In genomic region chr19:35140898-35141626, GRCh38 we compare ENCODE assay signal across 8 cellular contexts. TPM values are rescaled to one million over a fixed set of nuclear protein-coding genes. Genes with fewer than 3 reads are reported as not detected.
DNase-seq lines count a peak whose midpoint lies in the region; ATAC-seq lines count a peak whose summit lies in the region.

No MANE protein-coding gene starts in this region.

- no peaks in the 10 kb centered on the region for H3K9me3 ChIP-seq in BLaER1 treated with 17β-estradiol and CSF1 and Interleukin-3, amounts not matched to agents 10 nM and 100 nM (replicated peaks in 1 of 11)
- H3K9me3 ChIP-seq in MG63 = no peaks in the 10 kb centered on the region
- no peaks in the 10 kb centered on the region for H3K9me3 ChIP-seq in right cardiac atrium (ENCODE audit: control insufficient read depth, low read length)

- intact Hi-C loops in right cardiac atrium (cut with DNase I) = no loop called here

- peak; percentile 83 for DNase-seq in MG63
- DNase-seq in T-helper 22 cell (ENCODE audit: low read depth) = peak; percentile 92
- DNase-seq in right cardiac atrium = peak; percentile 95 to 98 (median 98)
- DNase-seq in pulmonary artery endothelial cell (ENCODE audit: low read depth, low spot score) = peak; percentile 57
- DNase-seq in ureter (ENCODE audit: low spot score) = peak; percentile 96

- peak; percentile 57 for ATAC-seq in GM21381 (IDR thresholded peaks at IDR 0.05; ENCODE audit: unreplicated experiment)
- ATAC-seq in right cardiac atrium = peak; percentile 72 to 85

- H3K36me3 ChIP-seq in BLaER1 treated with 17β-estradiol and CSF1 and Interleukin-3, amounts not matched to agents 10 nM and 100 nM = no peaks in the 10 kb centered on the region
- H3K36me3 ChIP-seq in MG63 = no peaks in the 10 kb centered on the region

- peak overlapping the region in 2 of 11 experiments; percentile 29 to 52; a peak in 4 of 22 replicates for H3K9ac ChIP-seq in BLaER1 treated with 17β-estradiol and CSF1 and Interleukin-3, amounts not matched to agents 10 nM and 100 nM

- peaks cover 27 to 89% (median 86%) of the 10 kb centered on the region in 10 experiments for H3K4me1 ChIP-seq in BLaER1 treated with 17β-estradiol and CSF1 and Interleukin-3, amounts not matched to agents 10 nM and 100 nM
- H3K4me1 ChIP-seq in right cardiac atrium (ENCODE audit: control insufficient read depth, insufficient read depth, low read length) = no peaks in the 10 kb centered on the region

- H3K27ac ChIP-seq in BLaER1 treated with 17β-estradiol and CSF1 and Interleukin-3, amounts not matched to agents 10 nM and 100 nM = peak overlapping the region in 1 of 11 experiments; percentile 29; a peak in 2 of 22 replicates
- peak overlapping the region; percentile 95 for H3K27ac ChIP-seq in angular gyrus (ENCODE audit: low read depth, low read length)
- peak overlapping the region; percentile 55 for H3K27ac ChIP-seq in right cardiac atrium (ENCODE audit: low read length)

- peaks cover 9 to 36% (median 22%) of the 10 kb centered on the region in 11 experiments; a peak in 20 of 22 replicates for H3K27me3 ChIP-seq in BLaER1 treated with 17β-estradiol and CSF1 and Interleukin-3, amounts not matched to agents 10 nM and 100 nM
- no peaks in the 10 kb centered on the region for H3K27me3 ChIP-seq in MG63
- H3K27me3 ChIP-seq in right cardiac atrium (ENCODE audit: control insufficient read depth, insufficient read depth) = no peaks in the 10 kb centered on the region

- peaks cover 0 to 5% (median 0%) of the 10 kb centered on the region in 11 experiments; a peak in 2 of 22 replicates for H4K20me1 ChIP-seq in BLaER1 treated with 17β-estradiol and CSF1 and Interleukin-3, amounts not matched to agents 10 nM and 100 nM

- peak overlapping the region in 7 of 10 experiments; percentile 7 to 59 (median 37); a peak in 9 of 20 replicates for H3K4me3 ChIP-seq in BLaER1 treated with 17β-estradiol and CSF1 and Interleukin-3, amounts not matched to agents 10 nM and 100 nM
- no peak overlapping the region for H3K4me3 ChIP-seq in MG63
- peak overlapping the region; percentile 37 for H3K4me3 ChIP-seq in right cardiac atrium (ENCODE audit: low read length)

- H3K4me2 ChIP-seq in BLaER1 treated with 17β-estradiol and CSF1 and Interleukin-3, amounts not matched to agents 10 nM and 100 nM = peak overlapping the region; percentile 88 to 98 (median 95)

- 8% methylated on average over 36 of the region's 36 CpGs for WGBS in right cardiac atrium

RNA-seq across cellular contexts. Expression of gene FXYD7, which starts 2.0 kb away (rescaled TPM):
- total RNA-seq in MG63 (2014; rRNA removed; shearing (Covaris generic); ENCODE audit: low replicate concordance) = not detected in 2 replicates
- under 1 TPM in 1 of 4 donors, not detected in 3; 0.40 TPM for total RNA-seq in right cardiac atrium
- polyA plus RNA-seq in right cardiac atrium = 0.25 TPM
- total RNA-seq in pulmonary artery endothelial cell = not detected in 2 replicates
- total RNA-seq in ureter = 0.62 TPM

RNA-seq across cellular contexts. Expression of gene FXYD1, which starts 2.4 kb away (rescaled TPM):
- total RNA-seq in MG63 (2014; rRNA removed; shearing (Covaris generic); ENCODE audit: low replicate concordance) = not detected in 2 replicates
- total RNA-seq in right cardiac atrium (100 to 1,000 TPM; 441 to 544 (median 499) TPM), pulmonary artery endothelial cell (0.26 TPM in 1 of 2 replicates, not detected in the other), ureter (50.2 TPM)
- polyA plus RNA-seq in right cardiac atrium = 289 TPM

RNA-seq across cellular contexts. Expression of gene LGI4, which starts 6.2 kb away (rescaled TPM):
- 0.76 TPM in 1 of 2 replicates, not detected in the other for total RNA-seq in MG63 (2014; rRNA removed; shearing (Covaris generic); ENCODE audit: low replicate concordance)
- total RNA-seq in right cardiac atrium = 10 to 100 TPM; 25.0 to 40.9 (median 32.5) TPM
- polyA plus RNA-seq in right cardiac atrium = 35.6 TPM
- not detected in 2 replicates for total RNA-seq in pulmonary artery endothelial cell
- total RNA-seq in ureter = 15.5 TPM

RNA-seq across cellular contexts. Expression of gene FXYD5, which starts 13.5 kb away (rescaled TPM):
- total RNA-seq in MG63 (2014; rRNA removed; shearing (Covaris generic); ENCODE audit: low replicate concordance) = 28.9 and 59.7 TPM in 2 replicates
- total RNA-seq in right cardiac atrium = 10 to 100 TPM; 22.5 to 46.3 (median 31.0) TPM
- 31.8 TPM for polyA plus RNA-seq in right cardiac atrium
- 31.8 and 32.1 TPM in 2 replicates for total RNA-seq in pulmonary artery endothelial cell
- total RNA-seq in ureter = 136 TPM

RNA-seq across cellular contexts. Expression of gene FXYD3, which starts 25.4 kb away (rescaled TPM):
- not detected in 2 replicates for total RNA-seq in MG63 (2014; rRNA removed; shearing (Covaris generic); ENCODE audit: low replicate concordance)
- total RNA-seq in right cardiac atrium (1 to 10 TPM; 2.2 to 5.7 (median 4.3) TPM), pulmonary artery endothelial cell (not detected in 2 replicates), ureter (434 TPM)
- polyA plus RNA-seq in right cardiac atrium = 5.2 TPM

Comparison
In these comparisons a context has a peak if more than half of its experiments do, and no peak if none do; other contexts are left out.
1. RNA of gene FXYD1, which starts 2.4 kb away (total RNA-seq): 441 to 544 TPM in right cardiac atrium and 50.2 TPM in ureter (single experiment); 0.26 TPM in pulmonary artery endothelial cell and not detected in MG63; every median in the first group is over 10 times any median in the second.
2. Peak in every context shown above with its lines, with median percentiles within 50 percentile points of each other: DNase-seq.